In genomic region chr19:49817964-49818690, GRCh38 we compare ENCODE assay signal across 8 cellular contexts. TPM values are rescaled to one million over a fixed set of nuclear protein-coding genes. Genes with fewer than 3 reads are reported as not detected.
A peak's percentile ranks its signal among the peaks of the same experiment; 100 is the strongest.
DNase-seq lines count a peak whose midpoint lies in the region; ATAC-seq and TF ChIP-seq lines count a peak whose summit lies in the region.

TSS of gene MED25 (plus strand) at chr19:49818289. CDS start at chr19:49818342, 53 bp downstream.

- H3K4me1 ChIP-seq in OCI-LY7 (ENCODE audit: insufficient read depth, low read length, poor library complexity, severe bottlenecking) (peaks cover 54% of the 10 kb centered on the region), mucosa of rectum (ENCODE audit: control insufficient read depth in 2 of 2, insufficient read depth in 2 of 2, low read length in 2 of 2) (peaks cover 9 to 11% of the 10 kb centered on the region in 2 donors)

- peak; percentile 53 for ATAC-seq in GM21447 (IDR thresholded peaks at IDR 0.05; ENCODE audit: unreplicated experiment)

- H3K27me3 ChIP-seq in mucosa of rectum (ENCODE audit: control insufficient read depth in 2 of 2, insufficient read depth in 2 of 2, low read length in 2 of 2): no peaks in the 10 kb centered on the region

- no peaks in the 10 kb centered on the region for H3K9me2 ChIP-seq in OCI-LY7 (ENCODE audit: insufficient read depth, low read length)

- intact Hi-C loops in OCI-LY7 (cut with micrococcal nuclease; ENCODE audit: unreplicated experiment): no loop called here

- peak within 1 kb of the TSS; percentile 72 for H3K27ac ChIP-seq in OCI-LY7 (ENCODE audit: low read depth, low read length, poor library complexity, severe bottlenecking)
- peak within 1 kb of the TSS; percentile 91 to 95 for H3K27ac ChIP-seq in mucosa of rectum (ENCODE audit: low read depth in 2 of 2, low read length in 2 of 2)

- CTCF ChIA-PET in OCI-LY7 (lab: Charles Lee; ENCODE audit: unreplicated experiment): no interaction called here

- BruUV-seq in OCI-LY7 (replicated peaks; lab: Mats Ljungman, UMichigan): no TSS peak

- no peaks in the 10 kb centered on the region for H4K20me1 ChIP-seq in OCI-LY7 (ENCODE audit: insufficient read depth, low read length)

- H3K4me2 ChIP-seq in OCI-LY7 (ENCODE audit: low read length): peak within 1 kb of the TSS; percentile 98

- H2AFZ ChIP-seq in OCI-LY7 (ENCODE audit: low read length): peak within 1 kb of the TSS; percentile 70

- H3K9me3 ChIP-seq in OCI-LY7 (ENCODE audit: low read length) (no peaks in the 10 kb centered on the region), mucosa of rectum (ENCODE audit: control insufficient read depth in 2 of 2, low read length in 2 of 2) (no peaks in the 10 kb centered on the region)

- H3K79me2 ChIP-seq in OCI-LY7 (ENCODE audit: insufficient read depth, low read depth, low read length): peaks cover 32% of the 10 kb centered on the region

- H3K9ac ChIP-seq in mucosa of rectum (ENCODE audit: low read depth in 1 of 2, low read length in 2 of 2): peak within 1 kb of the TSS; percentile 88 to 95

- H3K36me3 ChIP-seq in OCI-LY7 (ENCODE audit: insufficient read depth, low read length) (peaks cover 33% of the 10 kb centered on the region), mucosa of rectum (ENCODE audit: control insufficient read depth in 2 of 2, insufficient read depth in 2 of 2, low read length in 2 of 2) (peaks cover 4 to 7% of the 10 kb centered on the region in 2 donors)

- TF ChIP-seq CTCF in OCI-LY7 (conservative IDR thresholded peaks at IDR 0.05; ENCODE audit: low read length) (no peak), epithelial cell of proximal tubule (conservative IDR thresholded peaks at IDR 0.05; ENCODE audit: low read depth, low read length) (no peak)

- peak; percentile 60 for DNase-seq in DMS 273 treated with DMSO at 0.1 percent for 48 hours (lab: John Stamatoyannopoulos, UW)
- DNase-seq in HuH-7 (ENCODE audit: low spot score): peak; percentile 96
- peak; percentile 90 for DNase-seq in OCI-LY7 (ENCODE audit: low spot score)
- DNase-seq in activated T-cell treated with anti-CD3 and anti-CD28 coated beads, Interleukin-2, amount 50 U/mL, for 1 hour: peak; percentile 94
- DNase-seq in epithelial cell of proximal tubule (ENCODE audit: low read depth): peak; percentile 50
- DNase-seq in stimulated activated CD8-positive, alpha-beta memory T cell treated with anti-CD3 and anti-CD28 coated beads, Interleukin-4, amount 100 ng/mL, for 48 hours: peak; percentile 90

- H3K4me3 ChIP-seq in OCI-LY7 (ENCODE audit: low read depth, low read length, poor library complexity, severe bottlenecking): peak within 1 kb of the TSS; percentile 90
- peak within 1 kb of the TSS; percentile 100 for H3K4me3 ChIP-seq in epithelial cell of proximal tubule (ENCODE audit: low read depth, low read length)
- peak within 1 kb of the TSS; percentile 97 to 98 for H3K4me3 ChIP-seq in mucosa of rectum (ENCODE audit: low read length in 2 of 2)

- POLR2A ChIA-PET in OCI-LY7 (lab: Charles Lee): interaction anchor here (1.9 kb wide), 1 partner anchor 32 kb away, joined by 8 read pairs; the partner anchor contains the start of gene PTOV1

RNA-seq across cellular contexts. Expression of gene MED25, which starts in this region (rescaled TPM):
- total RNA-seq in OCI-LY7 (2014; rRNA removed; shearing (Covaris generic)): 73.5 and 85.1 TPM in 2 replicates
- total RNA-seq in OCI-LY7 (2022): 111 and 146 TPM in 2 replicates
- total RNA-seq in epithelial cell of proximal tubule: 30.4 and 34.8 TPM in 2 replicates

Comparison
In these comparisons a context has a peak if more than half of its experiments do, and no peak if none do; other contexts are left out.
1. Peak in every context shown above with its lines: DNase-seq, ATAC-seq, H3K4me3 ChIP-seq and H3K27ac ChIP-seq.